In genomic region chr5:115246361-115246991, GRCh38 we compare ENCODE assay signal across 1 cellular context.
TF ChIP-seq lines count a peak whose summit lies in the region.

No MANE protein-coding gene starts in this region.

TF ChIP-seq in GM23338, 12 proteins besides CTCF, POLR2A, EP300 and RAD21 (continued from another document):
- TF ChIP-seq REST (IDR thresholded peaks at IDR 0.05; ENCODE audit: unreplicated experiment), result no peak
